ENCODE assay signal across 8 cellular contexts in the genomic region with DNA sequence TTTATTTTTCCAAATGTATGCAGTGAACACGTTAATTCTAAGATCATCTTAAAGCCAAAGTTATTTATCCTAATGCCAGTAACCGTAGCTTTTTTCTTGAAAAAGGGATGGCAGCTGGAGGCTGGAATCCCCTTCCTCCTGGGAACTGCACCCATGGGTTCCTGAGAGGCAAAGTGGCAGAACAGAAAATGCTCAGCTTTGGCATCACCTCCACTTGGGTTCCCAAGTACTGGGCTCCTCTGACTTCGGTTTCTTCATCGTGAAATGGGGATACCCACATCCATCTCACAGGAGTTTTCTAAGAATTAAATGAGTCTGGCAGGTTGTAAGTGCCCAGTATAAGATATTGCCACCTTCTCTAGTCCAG. TPM values are rescaled to one million over a fixed set of nuclear protein-coding genes. Genes with fewer than 3 reads are reported as not detected.
A peak's percentile ranks its signal among the peaks of the same experiment; 100 is the strongest.
DNase-seq lines count a peak whose midpoint lies in the region; ATAC-seq, FAIRE-seq and TF ChIP-seq lines count a peak whose summit lies in the region.

No MANE protein-coding gene starts in this region.

- no peaks in the 10 kb centered on the region for H3K27me3 ChIP-seq in GM12878 (replicated peaks in 1 of 2; ENCODE audit: control insufficient read depth in 2 of 2, insufficient read depth in 2 of 2, low read length in 1 of 2)

- H3K9ac ChIP-seq in GM12878 (ENCODE audit: control insufficient read depth, insufficient read depth, low read length): peak overlapping the region; percentile 60; the same call in 1 of the 2 replicates

- CTCF ChIA-PET in GM12878 (lab: Yijun Ruan, JAX): interaction anchor here (0.6 to 2.3 kb wide), 24 partner anchors 9 to 973 kb away, joined by 3 to 22 read pairs (median 4); no protein-coding TSS in a partner anchor

- no peak overlapping the region for H3K27ac ChIP-seq in GM12878 (ENCODE audit: control insufficient read depth, insufficient read depth)

- RAD21 ChIA-PET in GM12878 (lab: Charles Lee; ENCODE audit: unreplicated experiment): interaction anchor here (0.8 to 3.0 kb wide), 10 partner anchors 13 to 772 kb away, joined by 3 to 22 read pairs (median 4); no protein-coding TSS in a partner anchor

- TF ChIP-seq POLR2A in GM12878 (IDR thresholded peaks at IDR 0.05; ENCODE audit: low read depth, low read length): no peak

- H3K4me1 ChIP-seq in GM12878 (ENCODE audit: control insufficient read depth, insufficient read depth, low read length) (no peaks in the 10 kb centered on the region), mucosa of descending colon (ENCODE audit: low read depth) (peaks cover 2% of the 10 kb centered on the region)

- POLR2A ChIA-PET in GM12878 (lab: Charles Lee): no interaction called here

- ATAC-seq in HG03108 (IDR thresholded peaks at IDR 0.05; ENCODE audit: unreplicated experiment) (peak; percentile 19), GM12878 (peak; percentile 49), mucosa of descending colon (peak; percentile 16), GM21515 (IDR thresholded peaks at IDR 0.05; ENCODE audit: unreplicated experiment) (no peak)

- H2AFZ ChIP-seq in GM12878 (ENCODE audit: control insufficient read depth, low read depth, low read length): peak overlapping the region; percentile 93

- intact Hi-C loops in GM12878 (cut with micrococcal nuclease; ENCODE audit: unreplicated experiment): loop anchor here (1.0 to 5.0 kb wide), 2 partner anchors 59 to 264 kb away; partner anchors contain the start of gene SLC17A5
- intact Hi-C loops in mucosa of descending colon (cut with DNase I, micrococcal nuclease): no loop called here

- H3K4me3 ChIP-seq in GM12878: peak overlapping the region; percentile 51
- peak overlapping the region; percentile 17 for H3K4me3 ChIP-seq in mucosa of descending colon

- in situ Hi-C loops in GM12878 (cut with MboI): no loop called here

- DNase-seq in NCI-H748 (lab: John Stamatoyannopoulos, UW; ENCODE audit: unreplicated experiment) (peak; percentile 42), NCI-H748 treated with DMSO at 0.1 percent for 48 hours (lab: John Stamatoyannopoulos, UW) (no peak), GM12878 (ENCODE audit: low read depth, low spot score) (no peak), mucosa of descending colon (no peak), superior temporal gyrus (ENCODE audit: extremely low spot score) (no peak), MV-4-11 (lab: John Stamatoyannopoulos, UW) (no peak)

- no peak for TF ChIP-seq RAD21 in GM12878 (IDR thresholded peaks at IDR 0.05; ENCODE audit: insufficient read depth, low read depth, low read length)

- SMC1A ChIA-PET in GM12878 (lab: Charles Lee; ENCODE audit: uncharacterized antibody, unreplicated experiment): interaction anchor here (1.0 to 1.7 kb wide), 9 partner anchors 9 to 977 kb away, joined by 3 to 10 read pairs (median 4); partner anchors contain the start of gene MTO1

- no peaks in the 10 kb centered on the region for H3K9me3 ChIP-seq in GM12878 (replicated peaks; ENCODE audit: control insufficient read depth, insufficient read depth, low read length)
- no peaks in the 10 kb centered on the region for H3K9me3 ChIP-seq in mucosa of descending colon

- no peak for TF ChIP-seq CTCF in GM12878 (IDR thresholded peaks at IDR 0.05 in 2 of 3, conservative IDR thresholded peaks at IDR 0.05 in 1 of 3; ENCODE audit: control insufficient read depth in 2 of 3, extremely low read depth in 1 of 3, insufficient read depth in 1 of 3, low read depth in 3 of 3, low read length in 3 of 3)
- TF ChIP-seq CTCF in mucosa of descending colon (IDR thresholded peaks at IDR 0.05): no peak

- BruUV-seq in GM12878 (replicated peaks; lab: Mats Ljungman, UMichigan): no TSS peak

- FAIRE-seq in GM12878 (lab: Jason Lieb, UNC): no peak

- no peaks in the 10 kb centered on the region for H4K20me1 ChIP-seq in GM12878 (ENCODE audit: control insufficient read depth, insufficient read depth)

- WGBS in GM12878 (ENCODE audit: insufficient coverage, insufficient replicate concordance, low lambda C conversion rate, missing lambda C conversion rate): 67% methylated on average over 4 of the region's 4 CpGs

- peak overlapping the region; percentile 90; the same call in 1 of the 2 replicates for H3K4me2 ChIP-seq in GM12878 (ENCODE audit: control insufficient read depth, insufficient read depth)

- H3K79me2 ChIP-seq in GM12878 (ENCODE audit: control insufficient read depth, insufficient read depth, low read length): no peaks in the 10 kb centered on the region

- TF ChIP-seq EP300 in GM12878 (IDR thresholded peaks at IDR 0.05; ENCODE audit: borderline replicate concordance in 1 of 2, control insufficient read depth in 1 of 2, low read depth in 2 of 2, low read length in 2 of 2): no peak

- no peaks in the 10 kb centered on the region for H3K36me3 ChIP-seq in GM12878 (ENCODE audit: control insufficient read depth in 2 of 2, insufficient read depth in 2 of 2, low read length in 1 of 2)
- no peaks in the 10 kb centered on the region for H3K36me3 ChIP-seq in mucosa of descending colon (ENCODE audit: low read depth)

RNA-seq across cellular contexts. Expression of gene DDX43, which starts 6.2 kb away (rescaled TPM):
- not detected in 2 replicates for total RNA-seq in GM12878 (2013; cell fraction: nucleolus; rRNA removed)
- total RNA-seq in GM12878 (2014; rRNA removed) (not detected in 2 replicates), GM12878 (2014; rRNA removed; fragmentation: Illumina TruSeq; extraction: Trizol) (not detected in 2 replicates), GM12878 (2021) (0.08 TPM in 1 of 2 replicates, not detected in the other), mucosa of descending colon (1 to 10 TPM in 2 of 3 donors, under 1 TPM in 1; 0.39 to 2.3 (median 1.6) TPM)
- not detected for polyA plus RNA-seq in GM12878 (2011; ENCODE audit: low read depth)
- polyA plus RNA-seq in GM12878 (2011; rRNA removed) (not detected in 2 replicates), GM12878 (2014; fragmentation: Illumina TruSeq; extraction: Trizol) (not detected in 2 replicates), GM12878 (2014; fragmentation: Nextera tagmentation; extraction: Ambion mirVana) (not detected), GM12878 (2014; rRNA removed) (not detected in 2 replicates), GM12878 (2016; fragmentation: Nextera tagmentation; extraction: Ambion mirVana) (under 1 TPM in 1 of 2 experiments, not detected in 1; 0.12 TPM)
- polyA plus RNA-seq in GM12878 (2011; cell fraction: cytosol; rRNA removed): not detected in 2 replicates
- polyA plus RNA-seq in GM12878 (2011; cell fraction: nucleus; rRNA removed): not detected in 2 replicates
- 0.06 and 0.24 TPM in 2 replicates for polyA plus RNA-seq in GM12878 (2012)
- not detected in 2 replicates for polyA minus RNA-seq in GM12878 (2011; rRNA and poly(A)+ RNA removed)
- polyA minus RNA-seq in GM12878 (2011; cell fraction: cytosol; rRNA and poly(A)+ RNA removed): not detected in 2 replicates
- not detected in 2 replicates for polyA minus RNA-seq in GM12878 (2011; cell fraction: nucleus; rRNA and poly(A)+ RNA removed)

RNA-seq across cellular contexts. Expression of gene OOEP, which starts 18.7 kb away (rescaled TPM):
- total RNA-seq in GM12878 (2013; cell fraction: nucleolus; rRNA removed): 0.98 and 1.2 TPM in 2 replicates
- total RNA-seq in GM12878 (2014; rRNA removed): not detected in 2 replicates
- total RNA-seq in GM12878 (2014; rRNA removed; fragmentation: Illumina TruSeq; extraction: Trizol): not detected in 2 replicates
- total RNA-seq in GM12878 (2021): not detected in 2 replicates
- not detected for polyA plus RNA-seq in GM12878 (2011; ENCODE audit: low read depth)
- 0.08 TPM in 1 of 2 replicates, not detected in the other for polyA plus RNA-seq in GM12878 (2011; rRNA removed)
- not detected in 2 replicates for polyA plus RNA-seq in GM12878 (2011; cell fraction: cytosol; rRNA removed)
- 0.15 and 0.37 TPM in 2 replicates for polyA plus RNA-seq in GM12878 (2011; cell fraction: nucleus; rRNA removed)
- not detected in 2 replicates for polyA plus RNA-seq in GM12878 (2012)
- not detected in 2 replicates for polyA plus RNA-seq in GM12878 (2014; fragmentation: Illumina TruSeq; extraction: Trizol)
- polyA plus RNA-seq in GM12878 (2014; fragmentation: Nextera tagmentation; extraction: Ambion mirVana): not detected
- polyA plus RNA-seq in GM12878 (2014; rRNA removed): not detected in 2 replicates
- polyA plus RNA-seq in GM12878 (2016; fragmentation: Nextera tagmentation; extraction: Ambion mirVana): not detected
- polyA minus RNA-seq in GM12878 (2011; rRNA and poly(A)+ RNA removed): not detected in 2 replicates
- not detected in 2 replicates for polyA minus RNA-seq in GM12878 (2011; cell fraction: cytosol; rRNA and poly(A)+ RNA removed)
- polyA minus RNA-seq in GM12878 (2011; cell fraction: nucleus; rRNA and poly(A)+ RNA removed): 0.24 and 1.3 TPM in 2 replicates
- total RNA-seq in mucosa of descending colon: under 1 TPM in 1 of 3 donors, not detected in 2; 0.41 TPM

RNA-seq across cellular contexts. Expression of gene KHDC3L, which starts 26.0 kb away (rescaled TPM):
- not detected in 2 replicates for total RNA-seq in GM12878 (2013; cell fraction: nucleolus; rRNA removed)
- total RNA-seq in GM12878 (2014; rRNA removed): not detected in 2 replicates
- not detected in 2 replicates for total RNA-seq in GM12878 (2014; rRNA removed; fragmentation: Illumina TruSeq; extraction: Trizol)
- total RNA-seq in GM12878 (2021): not detected in 2 replicates
- not detected for polyA plus RNA-seq in GM12878 (2011; ENCODE audit: low read depth)
- polyA plus RNA-seq in GM12878 (2011; rRNA removed): not detected in 2 replicates
- polyA plus RNA-seq in GM12878 (2011; cell fraction: cytosol; rRNA removed): not detected in 2 replicates
- not detected in 2 replicates for polyA plus RNA-seq in GM12878 (2011; cell fraction: nucleus; rRNA removed)
- not detected in 2 replicates for polyA plus RNA-seq in GM12878 (2012)
- polyA plus RNA-seq in GM12878 (2014; fragmentation: Illumina TruSeq; extraction: Trizol): not detected in 2 replicates
- polyA plus RNA-seq in GM12878 (2014; fragmentation: Nextera tagmentation; extraction: Ambion mirVana): not detected
- not detected in 2 replicates for polyA plus RNA-seq in GM12878 (2014; rRNA removed)
- polyA plus RNA-seq in GM12878 (2016; fragmentation: Nextera tagmentation; extraction: Ambion mirVana): not detected
- polyA minus RNA-seq in GM12878 (2011; rRNA and poly(A)+ RNA removed): not detected in 2 replicates
- not detected in 2 replicates for polyA minus RNA-seq in GM12878 (2011; cell fraction: cytosol; rRNA and poly(A)+ RNA removed)
- polyA minus RNA-seq in GM12878 (2011; cell fraction: nucleus; rRNA and poly(A)+ RNA removed): not detected in 2 replicates
- total RNA-seq in mucosa of descending colon: not detected

RNA-seq across cellular contexts. Expression of gene DPPA5, which starts 34.3 kb away (rescaled TPM):
- total RNA-seq in GM12878 (2013; cell fraction: nucleolus; rRNA removed): not detected in 2 replicates
- not detected in 2 replicates for total RNA-seq in GM12878 (2014; rRNA removed)
- total RNA-seq in GM12878 (2014; rRNA removed; fragmentation: Illumina TruSeq; extraction: Trizol): not detected in 2 replicates
- not detected in 2 replicates for total RNA-seq in GM12878 (2021)
- polyA plus RNA-seq in GM12878 (2011; ENCODE audit: low read depth): not detected
- polyA plus RNA-seq in GM12878 (2011; rRNA removed): not detected in 2 replicates
- not detected in 2 replicates for polyA plus RNA-seq in GM12878 (2011; cell fraction: cytosol; rRNA removed)
- polyA plus RNA-seq in GM12878 (2011; cell fraction: nucleus; rRNA removed): not detected in 2 replicates
- not detected in 2 replicates for polyA plus RNA-seq in GM12878 (2012)
- not detected in 2 replicates for polyA plus RNA-seq in GM12878 (2014; fragmentation: Illumina TruSeq; extraction: Trizol)
- polyA plus RNA-seq in GM12878 (2014; fragmentation: Nextera tagmentation; extraction: Ambion mirVana): not detected
- polyA plus RNA-seq in GM12878 (2014; rRNA removed): not detected in 2 replicates
- polyA plus RNA-seq in GM12878 (2016; fragmentation: Nextera tagmentation; extraction: Ambion mirVana): not detected
- polyA minus RNA-seq in GM12878 (2011; rRNA and poly(A)+ RNA removed): not detected in 2 replicates
- polyA minus RNA-seq in GM12878 (2011; cell fraction: cytosol; rRNA and poly(A)+ RNA removed): not detected in 2 replicates
- not detected in 2 replicates for polyA minus RNA-seq in GM12878 (2011; cell fraction: nucleus; rRNA and poly(A)+ RNA removed)
- total RNA-seq in mucosa of descending colon: not detected
